Comparison of ENCODE assay signal across 8 cellular contexts in the genomic region with DNA sequence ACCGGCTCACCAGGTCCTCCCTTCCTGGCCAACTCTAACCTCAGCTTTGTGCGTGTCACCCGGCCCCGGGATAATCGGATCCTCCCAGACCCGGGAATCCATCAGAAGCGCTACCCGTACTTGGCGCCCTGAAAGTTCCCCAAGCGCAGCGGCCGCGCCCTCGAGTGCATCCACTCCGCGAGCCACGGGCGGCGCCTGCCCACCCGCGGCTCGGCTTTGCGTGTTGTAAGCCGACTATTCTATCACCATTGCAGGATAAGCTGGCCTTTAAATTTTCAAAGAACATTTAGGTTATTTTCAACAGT. TPM values are rescaled to one million over a fixed set of nuclear protein-coding genes. Genes with fewer than 3 reads are reported as not detected.
A peak's percentile ranks its signal among the peaks of the same experiment; 100 is the strongest.
DNase-seq lines count a peak whose midpoint lies in the region; ATAC-seq, FAIRE-seq and TF ChIP-seq lines count a peak whose summit lies in the region.

No MANE protein-coding gene starts in this region.

- ATAC-seq in HG02623 (IDR thresholded peaks at IDR 0.05; ENCODE audit: unreplicated experiment) (no peak), HG03442 (IDR thresholded peaks at IDR 0.05; ENCODE audit: unreplicated experiment) (no peak)

- no peak overlapping the region for H3K27ac Mint-ChIP-seq in astrocyte (ENCODE audit: unreplicated experiment)

- H3K27ac ChIP-seq in Peyer's patch (peak overlapping the region; percentile 86 to 95 (median 89)), astrocyte (ENCODE audit: low read depth, low read length) (no peak overlapping the region), kidney (ENCODE audit: low read depth in 2 of 2, low read length in 2 of 2) (peak overlapping the region; percentile 97)

- H2AFZ ChIP-seq in astrocyte (ENCODE audit: low read depth, low read length) = peak overlapping the region; percentile 97

- TF ChIP-seq CTCF in Peyer's patch (IDR thresholded peaks at IDR 0.05) (no peak), astrocyte (IDR thresholded peaks at IDR 0.05; ENCODE audit: insufficient read depth, low read depth, low read length) (no peak), kidney (IDR thresholded peaks at IDR 0.05; ENCODE audit: borderline replicate concordance, extremely low read depth, insufficient read depth) (no peak)

- peaks cover 49% of the 10 kb centered on the region for H3K27me3 Mint-ChIP-seq in astrocyte (ENCODE audit: low read depth, unreplicated experiment)

- H4K20me1 ChIP-seq in astrocyte (ENCODE audit: insufficient read depth, low read length) = no peaks in the 10 kb centered on the region

- no peaks in the 10 kb centered on the region for H3K4me1 Mint-ChIP-seq in astrocyte (ENCODE audit: low read depth, unreplicated experiment)

- H3K4me2 ChIP-seq in astrocyte (ENCODE audit: low read length) = peak overlapping the region; percentile 99

- intact Hi-C loops in kidney (cut with DNase I) = no loop called here

- H3K79me2 ChIP-seq in astrocyte (ENCODE audit: insufficient read depth, low read length) = no peaks in the 10 kb centered on the region

- no peak for TF ChIP-seq POLR2A in Peyer's patch (IDR thresholded peaks at IDR 0.05)

- no peak overlapping the region for H3K4me3 Mint-ChIP-seq in astrocyte (ENCODE audit: unreplicated experiment)

- H3K4me1 ChIP-seq in Peyer's patch = peaks cover 0 to 6% (median 0%) of the 10 kb centered on the region in 4 donors
- H3K4me1 ChIP-seq in astrocyte (ENCODE audit: insufficient read depth, low read length) = no peaks in the 10 kb centered on the region
- H3K4me1 ChIP-seq in kidney (ENCODE audit: control insufficient read depth in 1 of 2, insufficient read depth in 1 of 2, low read depth in 1 of 2, low read length in 2 of 2) = no peaks in the 10 kb centered on the region

- H3K9ac ChIP-seq in astrocyte (ENCODE audit: low read length) (no peak overlapping the region), kidney (ENCODE audit: low read length in 2 of 2) (peak overlapping the region; percentile 39 to 96)

- no peaks in the 10 kb centered on the region for H3K27me3 ChIP-seq in Peyer's patch
- H3K27me3 ChIP-seq in astrocyte (ENCODE audit: insufficient read depth, low read length) = peaks cover 21% of the 10 kb centered on the region

- no peaks in the 10 kb centered on the region for H3K9me3 ChIP-seq in Peyer's patch
- H3K9me3 ChIP-seq in astrocyte (ENCODE audit: insufficient read depth, low read depth, low read length) = no peaks in the 10 kb centered on the region
- no peaks in the 10 kb centered on the region for H3K9me3 ChIP-seq in kidney (ENCODE audit: control insufficient read depth in 1 of 2, low read length in 2 of 2)

- no peaks in the 10 kb centered on the region for H3K36me3 ChIP-seq in Peyer's patch
- H3K36me3 ChIP-seq in astrocyte (ENCODE audit: insufficient read depth, low read length) = no peaks in the 10 kb centered on the region
- no peaks in the 10 kb centered on the region for H3K36me3 ChIP-seq in kidney (ENCODE audit: control insufficient read depth in 1 of 2, insufficient read depth in 2 of 2, low read length in 2 of 2)

- H3K9me3 Mint-ChIP-seq in astrocyte (ENCODE audit: unreplicated experiment) = no peaks in the 10 kb centered on the region

- DNase-seq in Peyer's patch (peak; percentile 51 to 71 (median 54)), astrocyte (ENCODE audit: low read depth) (no peak), kidney (no peak), HK-2 (ENCODE audit: unreplicated experiment) (no peak)
- peak; percentile 52 for DNase-seq in stimulated activated CD4-positive, alpha-beta T cell treated with anti-CD3 and anti-CD28 coated beads, Interleukin-4, amount 100 ng/mL, for 1 hour
- no peak for DNase-seq in NK-92 treated with Interleukin-12 subunit alpha and Interleukin-12 subunit beta, amount 100 ng/mL, for 24 hours (lab: John Stamatoyannopoulos, UW)

- no peaks in the 10 kb centered on the region for H3K36me3 Mint-ChIP-seq in astrocyte (ENCODE audit: low read depth, unreplicated experiment)

- no peak for FAIRE-seq in astrocyte (lab: Jason Lieb, UNC)
- FAIRE-seq in kidney (lab: Jason Lieb, UNC) = no peak

- H3K4me3 ChIP-seq in Peyer's patch (peak overlapping the region; percentile 54 to 74 (median 66)), astrocyte (ENCODE audit: insufficient read depth, low read depth, low read length) (no peak overlapping the region), kidney (ENCODE audit: low read length in 2 of 2) (peak overlapping the region; percentile 56 to 85)

RNA-seq across cellular contexts. Expression of a gene that starts 35.7 kb away (rescaled TPM):
- total RNA-seq in Peyer's patch (not detected), astrocyte (not detected in 2 replicates), kidney (not detected)
- polyA plus RNA-seq in kidney (ENCODE audit: insufficient read depth, low read depth, low replicate concordance) = not detected

Comparison
In these comparisons a context has a peak if more than half of its experiments do, and no peak if none do; other contexts are left out.
1. DNase-seq: peak in Peyer's patch (3 of 3) and stimulated activated CD4-positive, alpha-beta T cell treated with anti-CD3 and anti-CD28 coated beads, Interleukin-4, amount 100 ng/mL, for 1 hour (single experiment); none in astrocyte (single experiment), kidney (single experiment), NK-92 treated with Interleukin-12 subunit alpha and Interleukin-12 subunit beta, amount 100 ng/mL, for 24 hours (single experiment) and HK-2 (single experiment).